In genomic region chr3:28286595-28286994, GRCh38 we compare ENCODE assay signal across 8 cellular contexts. TPM values are rescaled to one million over a fixed set of nuclear protein-coding genes. Genes with fewer than 3 reads are reported as not detected.
DNase-seq lines count a peak whose midpoint lies in the region; ATAC-seq lines count a peak whose summit lies in the region.

No MANE protein-coding gene starts in this region.

- H3K56ac ChIP-seq in mesendoderm (ENCODE audit: low read length), result no peak overlapping the region

- H3K27me3 ChIP-seq in mesendoderm (ENCODE audit: insufficient read depth, low read length, poor library complexity), result no peaks in the 10 kb centered on the region

- no peak overlapping the region for H3K23ac ChIP-seq in mesendoderm (ENCODE audit: low read length)

- no peaks in the 10 kb centered on the region for H3K36me3 ChIP-seq in mesendoderm (ENCODE audit: control insufficient read depth, insufficient read depth, low read length)

- H3K9me3 Mint-ChIP-seq in activated CD4-positive, alpha-beta T cell treated with anti-CD3 and anti-CD28 coated beads, Interleukin-2, amount 10 ng/mL, durations not matched to agents 24 days and 14 days, result no peaks in the 10 kb centered on the region

- H4K8ac ChIP-seq in mesendoderm (ENCODE audit: low read depth, low read length), result no peak overlapping the region

- no peak overlapping the region for H2BK5ac ChIP-seq in mesendoderm (ENCODE audit: low read length)

- peaks cover 3% of the 10 kb centered on the region for H3K4me1 ChIP-seq in mesendoderm (ENCODE audit: control insufficient read depth, low read depth, low read length)

- H4K5ac ChIP-seq in mesendoderm (ENCODE audit: low read length), result no peak overlapping the region

- H3K4me1 Mint-ChIP-seq in activated CD4-positive, alpha-beta T cell treated with anti-CD3 and anti-CD28 coated beads, Interleukin-2, amount 10 ng/mL, durations not matched to agents 24 days and 14 days, result peaks cover 12% of the 10 kb centered on the region

- H3K27ac ChIP-seq in mesendoderm (ENCODE audit: low read depth, low read length), result no peak overlapping the region

- H3K36me3 Mint-ChIP-seq in activated CD4-positive, alpha-beta T cell treated with anti-CD3 and anti-CD28 coated beads, Interleukin-2, amount 10 ng/mL, durations not matched to agents 24 days and 14 days (ENCODE audit: low read depth), result peaks cover 12% of the 10 kb centered on the region

- H2AK5ac ChIP-seq in mesendoderm (ENCODE audit: low read length), result no peak overlapping the region

- H3K4me2 ChIP-seq in mesendoderm (ENCODE audit: low read length), result no peak overlapping the region

- intact Hi-C loops in activated CD4-positive, alpha-beta T cell treated with anti-CD3 and anti-CD28 coated beads, Interleukin-2, amount 10 ng/mL, durations not matched to agents 24 days and 14 days (cut with micrococcal nuclease), result loop anchor here (1.0 to 5.0 kb wide), 4 partner anchors 41 to 574 kb away; partner anchors contain the start of genes CMC1 and EOMES

- H3K79me1 ChIP-seq in mesendoderm (ENCODE audit: low read length), result no peaks in the 10 kb centered on the region

- no peak overlapping the region for H3K4me3 Mint-ChIP-seq in activated CD4-positive, alpha-beta T cell treated with anti-CD3 and anti-CD28 coated beads, Interleukin-2, amount 10 ng/mL, durations not matched to agents 24 days and 14 days

- H2BK15ac ChIP-seq in mesendoderm (replicated peaks; ENCODE audit: low read depth), result no peak overlapping the region

- peak; percentile 38 for DNase-seq in D341Med (ENCODE audit: low spot score)
- DNase-seq in NOMO-1 treated with dmso at 0.1 percent for 144 hours (lab: John Stamatoyannopoulos, UW; ENCODE audit: unreplicated experiment), result peak; percentile 36
- peak; percentile 35 for DNase-seq in dedifferentiated amniotic fluid mesenchymal stem cell (ENCODE audit: extremely low spot score)
- DNase-seq in mesendoderm, result peak; percentile 45
- no peak for DNase-seq in 8988T
- no peak for DNase-seq in activated CD4-positive, alpha-beta T cell treated with anti-CD3 and anti-CD28 coated beads, Interleukin-2, amount 10 ng/mL, durations not matched to agents 24 days and 14 days

- H3K4me3 ChIP-seq in mesendoderm (ENCODE audit: low read length), result no peak overlapping the region

- no peaks in the 10 kb centered on the region for H3K27me3 Mint-ChIP-seq in activated CD4-positive, alpha-beta T cell treated with anti-CD3 and anti-CD28 coated beads, Interleukin-2, amount 10 ng/mL, durations not matched to agents 24 days and 14 days

- no peak overlapping the region for H3K9ac ChIP-seq in mesendoderm (ENCODE audit: low read length)

- no peaks in the 10 kb centered on the region for H3K79me2 ChIP-seq in mesendoderm (ENCODE audit: control insufficient read depth, insufficient read depth, low read length)

- no peak overlapping the region for H2BK120ac ChIP-seq in mesendoderm (ENCODE audit: low read depth, low read length)

- H3K27ac Mint-ChIP-seq in activated CD4-positive, alpha-beta T cell treated with anti-CD3 and anti-CD28 coated beads, Interleukin-2, amount 10 ng/mL, durations not matched to agents 24 days and 14 days, result no peak overlapping the region

- ATAC-seq in GM19035 (IDR thresholded peaks at IDR 0.05; ENCODE audit: unreplicated experiment), result peak; percentile 77
- peak; percentile 89 for ATAC-seq in HG03135 (IDR thresholded peaks at IDR 0.05; ENCODE audit: unreplicated experiment)

- H3K4ac ChIP-seq in mesendoderm (ENCODE audit: low read depth, low read length), result no peak overlapping the region

- H3K18ac ChIP-seq in mesendoderm (ENCODE audit: low read length), result no peak overlapping the region

RNA-seq across cellular contexts. Expression of gene CMC1, which starts 45.2 kb away (rescaled TPM):
- polyA plus RNA-seq in mesendoderm (2013, experiment 1 of 2), result 64.3 TPM
- 62.3 TPM for polyA plus RNA-seq in mesendoderm (2013, experiment 2 of 2)
- 21.3 and 23.2 TPM in 2 replicates for total RNA-seq in activated CD4-positive, alpha-beta T cell treated with anti-CD3 and anti-CD28 coated beads, Interleukin-2, amount 10 ng/mL, durations not matched to agents 24 days and 14 days

Comparison
In these comparisons a context has a peak if more than half of its experiments do, and no peak if none do; other contexts are left out.
1. DNase-seq: peak in D341Med (single experiment), NOMO-1 treated with dmso at 0.1 percent for 144 hours (single experiment), dedifferentiated amniotic fluid mesenchymal stem cell (single experiment) and mesendoderm (single experiment); none in 8988T (single experiment) and activated CD4-positive, alpha-beta T cell treated with anti-CD3 and anti-CD28 coated beads, Interleukin-2, amount 10 ng/mL, durations not matched to agents 24 days and 14 days (single experiment).